Comparison of ENCODE assay signal across 7 cellular contexts in the genomic region with DNA sequence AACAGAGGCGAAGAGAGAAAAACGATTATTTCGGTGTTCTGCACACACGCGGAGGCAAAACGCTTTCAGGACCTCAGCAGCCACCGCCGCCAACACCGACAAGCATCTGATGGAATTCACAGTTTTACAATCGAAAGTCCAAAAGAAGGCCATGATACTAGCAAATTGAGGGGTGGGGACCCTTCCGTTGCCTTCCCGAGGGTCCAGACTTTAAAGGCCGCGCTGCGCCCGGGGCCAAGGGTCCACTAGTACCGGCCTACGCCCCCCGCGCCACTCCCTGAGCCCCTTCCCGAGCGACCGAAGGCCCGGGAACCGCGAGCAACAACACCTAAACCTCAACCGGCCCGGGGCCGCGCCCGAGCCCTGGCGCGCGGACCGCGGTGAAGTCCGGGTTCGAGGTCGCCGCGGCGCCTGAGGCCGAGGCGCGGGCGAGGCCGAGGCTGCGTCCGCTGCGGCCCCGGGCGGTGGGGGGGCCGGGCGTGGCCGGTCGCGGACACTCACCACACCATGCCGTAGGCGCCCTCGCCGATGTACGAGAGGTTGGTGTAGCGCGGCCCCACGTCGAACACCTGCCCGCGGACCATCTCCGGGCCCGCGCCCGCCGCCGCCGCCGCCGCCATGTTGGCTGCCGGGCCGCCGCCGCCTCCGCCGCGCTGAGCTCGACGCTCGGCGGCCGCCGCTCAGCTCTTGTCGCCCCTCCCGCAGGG. TPM values are rescaled to one million over a fixed set of nuclear protein-coding genes. Genes with fewer than 3 reads are reported as not detected.
DNase-seq lines count a peak whose midpoint lies in the region; ATAC-seq and TF ChIP-seq lines count a peak whose summit lies in the region.

No MANE protein-coding gene starts in this region.

- H3K4me3 ChIP-seq in colonic mucosa, result peak overlapping the region; percentile 57
- H3K4me3 ChIP-seq in stomach, result peak overlapping the region; percentile 75 to 92 (median 90)

- peak overlapping the region; percentile 80 for H3K27ac ChIP-seq in colonic mucosa
- peak overlapping the region; percentile 89 to 100 (median 93) for H3K27ac ChIP-seq in stomach

- H3K4me1 ChIP-seq in colonic mucosa (peaks cover 7% of the 10 kb centered on the region), stomach (peaks cover 24 to 55% (median 41%) of the 10 kb centered on the region in 4 donors)

- H3K36me3 Mint-ChIP-seq in T-helper 2 cell treated with Interferon-gamma antibody and Interleukin-4, amounts not matched to agents 5 μg/mL and 100 μg/mL, for 36 hours (ENCODE audit: low read depth), result peaks cover 26% of the 10 kb centered on the region

- no peaks in the 10 kb centered on the region for H3K27me3 Mint-ChIP-seq in T-helper 2 cell treated with Interferon-gamma antibody and Interleukin-4, amounts not matched to agents 5 μg/mL and 100 μg/mL, for 36 hours (ENCODE audit: low read depth)

- ATAC-seq in GM18868 (IDR thresholded peaks at IDR 0.05; ENCODE audit: unreplicated experiment) (peak; percentile 5), HG03066 (IDR thresholded peaks at IDR 0.05; ENCODE audit: low read depth, unreplicated experiment) (peak; percentile 16)

- 0 to 1% (median 0%) methylated on average over 10 to 92 of the region's 92 CpGs for WGBS in stomach, 5 donors

- H3K36me3 ChIP-seq in colonic mucosa (no peaks in the 10 kb centered on the region), stomach (no peaks in the 10 kb centered on the region)

- H3K9me3 ChIP-seq in colonic mucosa (no peaks in the 10 kb centered on the region), stomach (no peaks in the 10 kb centered on the region)

- H3K27ac Mint-ChIP-seq in T-helper 2 cell treated with Interferon-gamma antibody and Interleukin-4, amounts not matched to agents 5 μg/mL and 100 μg/mL, for 36 hours, result peak overlapping the region; percentile 91

- DNase-seq in T-helper 2 cell treated with Interferon-gamma antibody and Interleukin-4, amounts not matched to agents 5 μg/mL and 100 μg/mL, for 36 hours (ENCODE audit: low spot score), result peak; percentile 24
- DNase-seq in colonic mucosa (peak; percentile 38), medulla oblongata (ENCODE audit: extremely low spot score) (peak; percentile 32), stomach (peak; percentile 29), posterior vena cava (ENCODE audit: low spot score) (no peak)

- intact Hi-C loops in colonic mucosa (cut with DNase I), result no loop called here
- intact Hi-C loops in stomach (cut with DNase I; ENCODE audit: low total_unique reads), result loop anchor here (10.0 kb wide), 1 partner anchor 62 kb away; no protein-coding TSS in a partner anchor
- intact Hi-C loops in posterior vena cava (cut with DNase I), result loop anchor here in 1 of 2 donors (10.0 kb wide), 1 partner anchor 52 kb away; no protein-coding TSS in a partner anchor

- TF ChIP-seq POLR2A in stomach (IDR thresholded peaks at IDR 0.05), result no peak

- H3K9ac ChIP-seq in colonic mucosa (ENCODE audit: low read depth in 2 of 2, low read length in 2 of 2), result peak overlapping the region; percentile 78 to 84

- peaks cover 39% of the 10 kb centered on the region for H3K4me1 Mint-ChIP-seq in T-helper 2 cell treated with Interferon-gamma antibody and Interleukin-4, amounts not matched to agents 5 μg/mL and 100 μg/mL, for 36 hours (ENCODE audit: low read depth)

- H3K9me3 Mint-ChIP-seq in T-helper 2 cell treated with Interferon-gamma antibody and Interleukin-4, amounts not matched to agents 5 μg/mL and 100 μg/mL, for 36 hours, result peaks cover 3% of the 10 kb centered on the region

- H3K27me3 ChIP-seq in colonic mucosa, result no peaks in the 10 kb centered on the region
- H3K27me3 ChIP-seq in stomach, result no peaks in the 10 kb centered on the region

- TF ChIP-seq CTCF in colonic mucosa (IDR thresholded peaks at IDR 0.05), result no peak
- TF ChIP-seq CTCF in stomach (IDR thresholded peaks at IDR 0.05), result no peak

- H3K4me3 Mint-ChIP-seq in T-helper 2 cell treated with Interferon-gamma antibody and Interleukin-4, amounts not matched to agents 5 μg/mL and 100 μg/mL, for 36 hours, result peak overlapping the region; percentile 93

- no peak for TF ChIP-seq EP300 in stomach (IDR thresholded peaks at IDR 0.05)

RNA-seq across cellular contexts. Expression of a gene that starts 0.5 kb away (rescaled TPM):
- total RNA-seq in colonic mucosa (100 to 1,000 TPM; 140 to 147 TPM), stomach (10 to 100 TPM; 42.0 to 81.6 (median 56.5) TPM), posterior vena cava (100 to 1,000 TPM; 138 to 141 TPM)
- polyA plus RNA-seq in stomach, result 10 to 100 TPM; 10.4 to 20.5 (median 17.5) TPM
